2 cellular contexts compared by ENCODE assay signal in the genomic region with DNA sequence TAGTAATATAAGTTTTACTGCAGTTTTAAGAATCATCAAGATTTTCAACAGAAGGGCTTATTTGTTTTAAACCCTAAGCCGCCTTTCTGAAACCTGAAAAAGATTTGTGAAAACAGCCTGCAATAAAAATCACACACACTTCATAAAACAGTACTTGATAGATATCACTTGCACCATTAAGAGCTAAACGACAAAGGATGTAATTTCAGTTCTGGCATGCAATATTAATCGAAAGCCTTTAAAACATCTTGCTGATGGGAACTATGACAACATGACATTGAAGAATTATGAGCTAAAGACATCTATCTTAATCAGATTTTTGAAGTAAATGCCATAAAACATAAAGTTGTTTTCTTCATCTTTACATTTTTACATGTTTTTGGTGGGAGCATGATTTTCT.
TF ChIP-seq lines count a peak whose summit lies in the region.

No MANE protein-coding gene starts in this region.

TF ChIP-seq in HEK293, 187 proteins besides CTCF, POLR2A, EP300 and RAD21:
- TF ChIP-seq, protein P1, sequence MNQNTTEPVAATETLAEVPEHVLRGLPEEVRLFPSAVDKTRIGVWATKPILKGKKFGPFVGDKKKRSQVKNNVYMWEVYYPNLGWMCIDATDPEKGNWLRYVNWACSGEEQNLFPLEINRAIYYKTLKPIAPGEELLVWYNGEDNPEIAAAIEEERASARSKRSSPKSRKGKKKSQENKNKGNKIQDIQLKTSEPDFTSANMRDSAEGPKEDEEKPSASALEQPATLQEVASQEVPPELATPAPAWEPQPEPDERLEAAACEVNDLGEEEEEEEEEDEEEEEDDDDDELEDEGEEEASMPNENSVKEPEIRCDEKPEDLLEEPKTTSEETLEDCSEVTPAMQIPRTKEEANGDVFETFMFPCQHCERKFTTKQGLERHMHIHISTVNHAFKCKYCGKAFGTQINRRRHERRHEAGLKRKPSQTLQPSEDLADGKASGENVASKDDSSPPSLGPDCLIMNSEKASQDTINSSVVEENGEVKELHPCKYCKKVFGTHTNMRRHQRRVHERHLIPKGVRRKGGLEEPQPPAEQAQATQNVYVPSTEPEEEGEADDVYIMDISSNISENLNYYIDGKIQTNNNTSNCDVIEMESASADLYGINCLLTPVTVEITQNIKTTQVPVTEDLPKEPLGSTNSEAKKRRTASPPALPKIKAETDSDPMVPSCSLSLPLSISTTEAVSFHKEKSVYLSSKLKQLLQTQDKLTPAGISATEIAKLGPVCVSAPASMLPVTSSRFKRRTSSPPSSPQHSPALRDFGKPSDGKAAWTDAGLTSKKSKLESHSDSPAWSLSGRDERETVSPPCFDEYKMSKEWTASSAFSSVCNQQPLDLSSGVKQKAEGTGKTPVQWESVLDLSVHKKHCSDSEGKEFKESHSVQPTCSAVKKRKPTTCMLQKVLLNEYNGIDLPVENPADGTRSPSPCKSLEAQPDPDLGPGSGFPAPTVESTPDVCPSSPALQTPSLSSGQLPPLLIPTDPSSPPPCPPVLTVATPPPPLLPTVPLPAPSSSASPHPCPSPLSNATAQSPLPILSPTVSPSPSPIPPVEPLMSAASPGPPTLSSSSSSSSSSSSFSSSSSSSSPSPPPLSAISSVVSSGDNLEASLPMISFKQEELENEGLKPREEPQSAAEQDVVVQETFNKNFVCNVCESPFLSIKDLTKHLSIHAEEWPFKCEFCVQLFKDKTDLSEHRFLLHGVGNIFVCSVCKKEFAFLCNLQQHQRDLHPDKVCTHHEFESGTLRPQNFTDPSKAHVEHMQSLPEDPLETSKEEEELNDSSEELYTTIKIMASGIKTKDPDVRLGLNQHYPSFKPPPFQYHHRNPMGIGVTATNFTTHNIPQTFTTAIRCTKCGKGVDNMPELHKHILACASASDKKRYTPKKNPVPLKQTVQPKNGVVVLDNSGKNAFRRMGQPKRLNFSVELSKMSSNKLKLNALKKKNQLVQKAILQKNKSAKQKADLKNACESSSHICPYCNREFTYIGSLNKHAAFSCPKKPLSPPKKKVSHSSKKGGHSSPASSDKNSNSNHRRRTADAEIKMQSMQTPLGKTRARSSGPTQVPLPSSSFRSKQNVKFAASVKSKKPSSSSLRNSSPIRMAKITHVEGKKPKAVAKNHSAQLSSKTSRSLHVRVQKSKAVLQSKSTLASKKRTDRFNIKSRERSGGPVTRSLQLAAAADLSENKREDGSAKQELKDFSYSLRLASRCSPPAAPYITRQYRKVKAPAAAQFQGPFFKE (tag by site-specific recombination; IDR thresholded peaks at IDR 0.05; ENCODE audit: borderline replicate concordance): no peak
- TF ChIP-seq, protein P2, sequence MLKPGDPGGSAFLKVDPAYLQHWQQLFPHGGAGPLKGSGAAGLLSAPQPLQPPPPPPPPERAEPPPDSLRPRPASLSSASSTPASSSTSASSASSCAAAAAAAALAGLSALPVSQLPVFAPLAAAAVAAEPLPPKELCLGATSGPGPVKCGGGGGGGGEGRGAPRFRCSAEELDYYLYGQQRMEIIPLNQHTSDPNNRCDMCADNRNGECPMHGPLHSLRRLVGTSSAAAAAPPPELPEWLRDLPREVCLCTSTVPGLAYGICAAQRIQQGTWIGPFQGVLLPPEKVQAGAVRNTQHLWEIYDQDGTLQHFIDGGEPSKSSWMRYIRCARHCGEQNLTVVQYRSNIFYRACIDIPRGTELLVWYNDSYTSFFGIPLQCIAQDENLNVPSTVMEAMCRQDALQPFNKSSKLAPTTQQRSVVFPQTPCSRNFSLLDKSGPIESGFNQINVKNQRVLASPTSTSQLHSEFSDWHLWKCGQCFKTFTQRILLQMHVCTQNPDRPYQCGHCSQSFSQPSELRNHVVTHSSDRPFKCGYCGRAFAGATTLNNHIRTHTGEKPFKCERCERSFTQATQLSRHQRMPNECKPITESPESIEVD (tag by site-specific recombination; IDR thresholded peaks at IDR 0.05): peak; percentile 82
TF ChIP-seq in HEK293: peak in this region for 1.

TF ChIP-seq in SK-N-SH, 30 proteins besides CTCF, POLR2A, EP300 and RAD21 (continued from another document):
- no peak for TF ChIP-seq NRF1 (IDR thresholded peaks at IDR 0.05; ENCODE audit: low read depth, low read length)
- peak; percentile 51 for TF ChIP-seq GATA2 (CRISPR knock-in tag; IDR thresholded peaks at IDR 0.05)
